8 cellular contexts compared by ENCODE assay signal in the genomic region with DNA sequence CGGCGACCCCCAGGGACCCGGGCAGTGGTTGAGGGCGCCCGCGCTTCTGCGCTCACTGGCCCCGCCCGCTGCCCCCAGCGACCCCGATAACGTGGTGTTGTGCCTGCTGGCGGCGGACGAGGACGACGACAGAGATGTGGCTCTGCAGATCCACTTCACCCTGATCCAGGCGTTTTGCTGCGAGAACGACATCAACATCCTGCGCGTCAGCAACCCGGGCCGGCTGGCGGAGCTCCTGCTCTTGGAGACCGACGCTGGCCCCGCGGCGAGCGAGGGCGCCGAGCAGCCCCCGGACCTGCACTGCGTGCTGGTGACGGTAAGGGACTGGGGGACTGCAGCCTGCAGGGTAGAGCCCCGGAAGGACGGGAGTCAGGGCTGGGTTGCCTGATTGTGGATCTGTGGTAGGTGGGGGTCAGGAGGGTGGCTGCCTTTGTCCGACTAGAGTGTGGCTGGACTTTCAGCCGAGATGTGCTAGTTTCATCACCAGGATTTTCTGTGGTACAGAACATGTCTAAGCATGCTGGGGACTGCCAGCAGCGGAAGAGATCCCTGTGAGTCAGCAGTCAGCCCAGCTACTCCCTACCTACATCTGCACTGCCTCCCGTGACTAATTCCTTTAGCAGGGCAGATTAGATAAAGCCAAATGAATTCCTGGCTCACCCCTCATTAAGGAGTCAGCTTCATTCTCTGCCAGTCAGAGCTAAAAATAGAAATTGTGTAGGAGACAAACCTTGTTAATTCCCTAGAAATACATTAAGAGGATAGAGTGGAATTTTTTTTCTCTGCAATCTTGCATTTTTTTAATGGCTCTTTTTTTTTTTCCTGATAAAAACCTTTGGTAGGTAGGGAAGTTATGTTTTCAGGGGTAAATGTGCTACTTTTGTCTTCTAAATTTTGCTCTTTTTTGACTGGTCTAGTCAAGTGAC. TPM values are rescaled to one million over a fixed set of nuclear protein-coding genes. Genes with fewer than 3 reads are reported as not detected.
A peak's percentile ranks its signal among the peaks of the same experiment; 100 is the strongest.
DNase-seq lines count a peak whose midpoint lies in the region; TF ChIP-seq lines count a peak whose summit lies in the region.

No MANE protein-coding gene starts in this region.

- DNase-seq in EL (peak; percentile 99), GOT3 (lab: John Stamatoyannopoulos, UW) (peak; percentile 57), LHCN-M2 (ENCODE audit: low read depth) (peak; percentile 98), SHP77 (lab: John Stamatoyannopoulos, UW) (peak; percentile 56 to 61), activated gamma-delta T cell (lab: John Stamatoyannopoulos, UW) (peak; percentile 51), foreskin fibroblast (peak; percentile 99), neural crest cell (ENCODE audit: low read depth, low spot score) (peak; percentile 57), testis (peak; percentile 81)

- peak overlapping the region; percentile 85 to 86 for H3K27ac ChIP-seq in testis

- H3K4me1 ChIP-seq in testis: peaks cover 10% of the 10 kb centered on the region

- peaks cover 25% of the 10 kb centered on the region for H3K4me1 Mint-ChIP-seq in neural crest cell

- no peak for TF ChIP-seq POLR2A in testis (IDR thresholded peaks at IDR 0.05)

- no peaks in the 10 kb centered on the region for H3K27me3 Mint-ChIP-seq in neural crest cell (ENCODE audit: low read depth)

- intact Hi-C loops in testis (cut with DNase I; ENCODE audit: low total_unique reads): loop anchor here (5.0 to 10.0 kb wide), 2 partner anchors 71 to 152 kb away; no protein-coding TSS in a partner anchor

- H3K4me3 ChIP-seq in foreskin fibroblast (ENCODE audit: low read depth in 1 of 2, low read length in 2 of 2): peak overlapping the region; percentile 75 to 95
- H3K4me3 ChIP-seq in testis: peak overlapping the region; percentile 84 to 89

- peak overlapping the region; percentile 93 for H3K27ac Mint-ChIP-seq in neural crest cell (ENCODE audit: unreplicated experiment)

- H3K9me3 Mint-ChIP-seq in neural crest cell: no peaks in the 10 kb centered on the region

- 0 to 1% methylated on average over 2 to 24 of the region's 42 CpGs for WGBS in testis, 2 donors

- TF ChIP-seq CTCF in foreskin fibroblast (IDR thresholded peaks at IDR 0.05; ENCODE audit: low read depth, low read length): no peak
- no peak for TF ChIP-seq CTCF in neural crest cell (conservative IDR thresholded peaks at IDR 0.05)
- no peak for TF ChIP-seq CTCF in testis (IDR thresholded peaks at IDR 0.05)

- H3K36me3 ChIP-seq in testis (ENCODE audit: low read depth, missing control alignments): no peaks in the 10 kb centered on the region

- no peaks in the 10 kb centered on the region for H3K9me3 ChIP-seq in testis

- no peaks in the 10 kb centered on the region for H3K27me3 ChIP-seq in testis

- H3K36me3 Mint-ChIP-seq in neural crest cell (ENCODE audit: low read depth): peaks cover 10% of the 10 kb centered on the region

- H3K4me3 Mint-ChIP-seq in neural crest cell: peak overlapping the region; percentile 99

RNA-seq across cellular contexts. Expression of a gene that starts 1.5 kb away (rescaled TPM):
- total RNA-seq in LHCN-M2 (2014; rRNA removed): 112 and 133 TPM in 2 replicates
- polyA plus RNA-seq in LHCN-M2 (2012): 83.7 TPM
- 16.1 and 17.8 TPM in 2 replicates for total RNA-seq in neural crest cell
- total RNA-seq in testis: 10 to 100 TPM; 29.8 to 47.0 TPM
- polyA plus RNA-seq in testis (ENCODE audit: insufficient read depth, low read depth, low replicate concordance): 14.9 TPM

Comparison
In these comparisons a context has a peak if more than half of its experiments do, and no peak if none do; other contexts are left out.
1. Peak in every context shown above with its lines: DNase-seq, H3K4me3 ChIP-seq and H3K27ac ChIP-seq.